Comparison of ENCODE assay signal across 1 cellular context in genomic region chr4:99099311-99099710, GRCh38.
TF ChIP-seq lines count a peak whose summit lies in the region.

No MANE protein-coding gene starts in this region.

TF ChIP-seq in K562, 482 proteins besides CTCF, POLR2A, EP300 and RAD21 (continued from another document):
- TF ChIP-seq TARDBP (IDR thresholded peaks at IDR 0.05) = no peak
- TF ChIP-seq MYNN (IDR thresholded peaks at IDR 0.05) = no peak
- TF ChIP-seq MYNN (CRISPR knock-in tag; IDR thresholded peaks at IDR 0.05) = no peak
- TF ChIP-seq YBX1 (IDR thresholded peaks at IDR 0.05) = no peak
- no peak for TF ChIP-seq RAD51 (IDR thresholded peaks at IDR 0.05; ENCODE audit: borderline replicate concordance, low read depth)
- no peak for TF ChIP-seq PATZ1 (CRISPR knock-in tag; IDR thresholded peaks at IDR 0.05; ENCODE audit: borderline replicate concordance)
- TF ChIP-seq ZKSCAN1 (IDR thresholded peaks at IDR 0.05; ENCODE audit: low read depth, low read length) = no peak
- no peak for TF ChIP-seq ZNF263 (CRISPR knock-in tag; IDR thresholded peaks at IDR 0.05; ENCODE audit: borderline replicate concordance)
- no peak for TF ChIP-seq ZNF140 (CRISPR knock-in tag; IDR thresholded peaks at IDR 0.05)
- TF ChIP-seq MNT (conservative IDR thresholded peaks at IDR 0.05) = 0 out of 4 replicates have a peak, but pooled peaks of 1 of the 2 experiments have one; percentile 14
- no peak for TF ChIP-seq ZNF764 (CRISPR knock-in tag; IDR thresholded peaks at IDR 0.05; ENCODE audit: low read depth)
- TF ChIP-seq ZNF589 (CRISPR knock-in tag; IDR thresholded peaks at IDR 0.05; ENCODE audit: low read depth) = no peak
- peak in 1 of 2 experiments; percentile 53; a peak in 2 of 4 replicates for TF ChIP-seq FOXA3 (CRISPR knock-in tag; conservative IDR thresholded peaks at IDR 0.05 in 1 of 2, IDR thresholded peaks at IDR 0.05 in 1 of 2)
- peak; percentile 24; the same call in 1 of the 2 replicates for TF ChIP-seq POLR2G (IDR thresholded peaks at IDR 0.05; ENCODE audit: low read depth, low read length)
- TF ChIP-seq RNF2 (IDR thresholded peaks at IDR 0.05) = no peak
- no peak for TF ChIP-seq ZFPM2 (CRISPR knock-in tag; IDR thresholded peaks at IDR 0.05)
- no peak for TF ChIP-seq CBX3 (IDR thresholded peaks at IDR 0.05; ENCODE audit: borderline replicate concordance in 1 of 2, low read length in 2 of 2)
